Comparison of ENCODE assay signal across 17 cellular contexts in the genomic region with DNA sequence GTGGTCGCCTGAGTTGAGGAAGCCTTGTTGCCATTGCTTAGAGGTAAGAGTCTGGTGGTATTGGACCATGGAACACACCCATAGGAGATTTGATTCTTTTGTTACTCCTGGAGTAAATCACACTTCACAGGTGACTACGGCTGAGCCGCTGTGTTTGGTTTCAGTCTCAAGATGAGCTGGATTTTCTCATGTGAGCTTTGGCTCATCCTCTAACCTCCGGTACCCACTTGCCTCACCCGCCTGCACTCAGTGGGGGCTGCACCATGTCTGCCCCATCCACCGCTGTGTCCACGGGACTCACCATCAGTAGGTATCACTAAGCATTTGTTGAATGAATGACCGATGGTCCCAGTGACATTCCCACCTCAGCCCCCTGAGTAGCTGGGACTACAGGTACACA. TPM values are rescaled to one million over a fixed set of nuclear protein-coding genes. Genes with fewer than 3 reads are reported as not detected.
A peak's percentile ranks its signal among the peaks of the same experiment; 100 is the strongest.
DNase-seq lines count a peak whose midpoint lies in the region; ATAC-seq and TF ChIP-seq lines count a peak whose summit lies in the region.
"Had no signal": no experiment of that assay in that cellular context is flagged by ENCODE, and none has a peak within 500 bp of the region (broad histone marks: within the 10 kb centered on the region; RNA-seq: fewer than 3 reads in every experiment).

No MANE protein-coding gene starts in this region.

- intact Hi-C loops in cardiac septum (cut with DNase I) (no loop called here), heart left ventricle (cut with DNase I) (no loop called here)

- 96 to 99% (median 97%) methylated on average over 8 of the region's 8 CpGs for WGBS in heart left ventricle, 4 donors

- H3K4me1 ChIP-seq in heart left ventricle (no peaks in the 10 kb centered on the region), Karpas-422 (ENCODE audit: low read length) (peaks cover 21% of the 10 kb centered on the region)
- H3K4me1 ChIP-seq: BE2C had no signal

- H3K9me3 ChIP-seq in heart left ventricle, result no peaks in the 10 kb centered on the region
- no peaks in the 10 kb centered on the region for H3K9me3 ChIP-seq in Karpas-422 (ENCODE audit: low read length)
- H3K9me3 ChIP-seq: BE2C had no signal

- H3K27me3 ChIP-seq in heart left ventricle (no peaks in the 10 kb centered on the region), Karpas-422 (ENCODE audit: low read length) (no peaks in the 10 kb centered on the region)
- H3K27me3 ChIP-seq: BE2C had no signal

- H3K36me3 ChIP-seq in heart left ventricle, result peaks cover 0 to 3% (median 0%) of the 10 kb centered on the region in 9 donors
- H3K36me3 ChIP-seq in Karpas-422 (ENCODE audit: insufficient read depth, low read length), result no peaks in the 10 kb centered on the region
- H3K36me3 ChIP-seq: BE2C had no signal

- no peaks in the 10 kb centered on the region for H3K79me2 ChIP-seq in Karpas-422 (ENCODE audit: low read length)

- no peak for TF ChIP-seq POLR2A in heart left ventricle (IDR thresholded peaks at IDR 0.05)

- H3K27me3 Mint-ChIP-seq in activated T-helper 17 cell treated with anti-CD3 and anti-CD28 coated beads, Interleukin-2, amount 50 U/mL, for 72 hours, result peaks cover 14% of the 10 kb centered on the region

- no peaks in the 10 kb centered on the region for H4K20me1 ChIP-seq in Karpas-422 (ENCODE audit: insufficient read depth, low read depth, low read length)

- H3K36me3 Mint-ChIP-seq in activated T-helper 17 cell treated with anti-CD3 and anti-CD28 coated beads, Interleukin-2, amount 50 U/mL, for 72 hours (ENCODE audit: low read depth), result no peaks in the 10 kb centered on the region
- no peaks in the 10 kb centered on the region for H3K36me3 Mint-ChIP-seq in stimulated activated effector memory CD8-positive, alpha-beta T cell treated with anti-CD3 and anti-CD28 coated beads, Interleukin-12 subunit alpha, Interleukin-12 subunit beta, amount 100 ng/mL, for 72 hours
- H3K36me3 Mint-ChIP-seq: CD8-positive, alpha-beta T cell had no signal

- no peak overlapping the region for H3K27ac ChIP-seq in heart left ventricle
- no peak overlapping the region for H3K27ac ChIP-seq in Karpas-422 (ENCODE audit: low read length)

- H3K9me2 ChIP-seq in Karpas-422 (replicated peaks; ENCODE audit: insufficient read depth, low read length), result no peaks in the 10 kb centered on the region

- ATAC-seq in heart left ventricle (no peak), GM21447 (IDR thresholded peaks at IDR 0.05; ENCODE audit: unreplicated experiment) (peak; percentile 67), GM18873 (IDR thresholded peaks at IDR 0.05; ENCODE audit: low FRiP score, unreplicated experiment) (no peak)
- peak; percentile 92 for ATAC-seq in activated T-helper 17 cell treated with anti-CD3 and anti-CD28 coated beads, Interleukin-2, amount 50 U/mL, for 72 hours (replicated peaks)
- ATAC-seq in stimulated activated effector memory CD8-positive, alpha-beta T cell treated with anti-CD3 and anti-CD28 coated beads, Interleukin-12 subunit alpha, Interleukin-12 subunit beta, amount 100 ng/mL, for 72 hours, result peak; percentile 87
- ATAC-seq: CD8-positive, alpha-beta T cell; GM23338 had no signal

- no peak overlapping the region for H3K4me2 ChIP-seq in Karpas-422 (ENCODE audit: low read depth, low read length, poor library complexity, severe bottlenecking)
- H3K4me2 ChIP-seq: GM23338 had no signal

- H3K4me3 ChIP-seq in heart left ventricle (no peak overlapping the region), Karpas-422 (ENCODE audit: low read length) (no peak overlapping the region)
- H3K4me3 ChIP-seq: GM23338 had no signal

- TF ChIP-seq CTCF in heart left ventricle (IDR thresholded peaks at IDR 0.05), result no peak

- H3K9ac ChIP-seq in Karpas-422 (ENCODE audit: low read length), result no peak overlapping the region

- DNase-seq in cardiac septum (ENCODE audit: low spot score) (peak; percentile 24), heart left ventricle (no peak), Karpas-422 (no peak)
- DNase-seq in stimulated activated effector memory CD8-positive, alpha-beta T cell treated with anti-CD3 and anti-CD28 coated beads, Interleukin-12 subunit alpha, Interleukin-12 subunit beta, amount 100 ng/mL, for 72 hours (ENCODE audit: low spot score in 2 of 2), result no peak
- DNase-seq: BE2C; CD8-positive, alpha-beta T cell; IMR-90; NCI-H1417; NCI-H2029; NCI-H2171 treated with DMSO at 0.1 percent for 48 hours; NCI-H510A treated with DMSO at 0.1 percent for 48 hours; SHP77 treated with DMSO at 0.1 percent for 48 hours had no signal

- H2AFZ ChIP-seq in Karpas-422 (ENCODE audit: low read length), result no peak overlapping the region
- H2AFZ ChIP-seq: GM23338 had no signal

- H3K4me3 Mint-ChIP-seq in activated T-helper 17 cell treated with anti-CD3 and anti-CD28 coated beads, Interleukin-2, amount 50 U/mL, for 72 hours, result no peak overlapping the region
- H3K4me3 Mint-ChIP-seq in stimulated activated effector memory CD8-positive, alpha-beta T cell treated with anti-CD3 and anti-CD28 coated beads, Interleukin-12 subunit alpha, Interleukin-12 subunit beta, amount 100 ng/mL, for 72 hours, result no peak overlapping the region
- H3K4me3 Mint-ChIP-seq: CD8-positive, alpha-beta T cell; GM23338 had no signal

- H3K27ac Mint-ChIP-seq in activated T-helper 17 cell treated with anti-CD3 and anti-CD28 coated beads, Interleukin-2, amount 50 U/mL, for 72 hours, result no peak overlapping the region
- H3K27ac Mint-ChIP-seq in stimulated activated effector memory CD8-positive, alpha-beta T cell treated with anti-CD3 and anti-CD28 coated beads, Interleukin-12 subunit alpha, Interleukin-12 subunit beta, amount 100 ng/mL, for 72 hours, result peak overlapping the region; percentile 48
- H3K27ac Mint-ChIP-seq: CD8-positive, alpha-beta T cell; GM23338 had no signal

- H3K9me3 Mint-ChIP-seq in activated T-helper 17 cell treated with anti-CD3 and anti-CD28 coated beads, Interleukin-2, amount 50 U/mL, for 72 hours, result peaks cover 3% of the 10 kb centered on the region
- peaks cover 7% of the 10 kb centered on the region for H3K9me3 Mint-ChIP-seq in stimulated activated effector memory CD8-positive, alpha-beta T cell treated with anti-CD3 and anti-CD28 coated beads, Interleukin-12 subunit alpha, Interleukin-12 subunit beta, amount 100 ng/mL, for 72 hours
- H3K9me3 Mint-ChIP-seq: GM23338 had no signal

- H3K4me1 Mint-ChIP-seq in activated T-helper 17 cell treated with anti-CD3 and anti-CD28 coated beads, Interleukin-2, amount 50 U/mL, for 72 hours, result peaks cover 5% of the 10 kb centered on the region
- peaks cover 7% of the 10 kb centered on the region for H3K4me1 Mint-ChIP-seq in stimulated activated effector memory CD8-positive, alpha-beta T cell treated with anti-CD3 and anti-CD28 coated beads, Interleukin-12 subunit alpha, Interleukin-12 subunit beta, amount 100 ng/mL, for 72 hours

RNA-seq across cellular contexts. Expression of a gene that starts 52.7 kb away (rescaled TPM):
- total RNA-seq in cardiac septum, result not detected
- total RNA-seq in heart left ventricle, result not detected
- polyA plus RNA-seq in heart left ventricle, result not detected
- total RNA-seq in activated T-helper 17 cell treated with anti-CD3 and anti-CD28 coated beads, Interleukin-2, amount 50 U/mL, for 72 hours, result not detected
- not detected in 2 replicates for total RNA-seq in Karpas-422 (2014; rRNA removed; shearing (Covaris generic); ENCODE audit: low replicate concordance)
- total RNA-seq: CD8-positive, alpha-beta T cell; GM23338; HT-29; IMR-90 had no signal
- polyA plus RNA-seq: GM23338, IMR-90 had no signal

RNA-seq across cellular contexts. Expression of a gene that starts 52.9 kb away (rescaled TPM):
- total RNA-seq in cardiac septum, result 35.1 TPM
- 100 to 1,000 TPM in 1 of 9 donors, 10 to 100 TPM in 8; 16.1 to 122 (median 33.9) TPM for total RNA-seq in heart left ventricle
- 10 to 100 TPM; 13.9 to 16.5 TPM for polyA plus RNA-seq in heart left ventricle
- total RNA-seq in activated T-helper 17 cell treated with anti-CD3 and anti-CD28 coated beads, Interleukin-2, amount 50 U/mL, for 72 hours, result 10 to 100 TPM; 58.2 to 63.4 TPM
- total RNA-seq in Karpas-422 (2014; rRNA removed; shearing (Covaris generic); ENCODE audit: low replicate concordance), result 24.8 and 48.7 TPM in 2 replicates

RNA-seq across cellular contexts. Expression of a gene that starts 58.3 kb away (rescaled TPM):
- total RNA-seq in cardiac septum, result 13.5 TPM
- 10 to 100 TPM in 2 of 9 donors, 1 to 10 TPM in 7; 4.9 to 11.8 (median 9.3) TPM for total RNA-seq in heart left ventricle
- polyA plus RNA-seq in heart left ventricle, result 10 to 100 TPM in 1 of 2 donors, 1 to 10 TPM in 1; 5.3 to 12.0 TPM
- 1 to 10 TPM; 3.2 to 5.7 TPM for total RNA-seq in activated T-helper 17 cell treated with anti-CD3 and anti-CD28 coated beads, Interleukin-2, amount 50 U/mL, for 72 hours
- 3.0 and 3.8 TPM in 2 replicates for total RNA-seq in Karpas-422 (2014; rRNA removed; shearing (Covaris generic); ENCODE audit: low replicate concordance)

RNA-seq across cellular contexts. Expression of a gene that starts 58.4 kb away (rescaled TPM):
- total RNA-seq in cardiac septum (16.1 TPM), heart left ventricle (10 to 100 TPM; 11.4 to 21.5 (median 15.8) TPM)
- 10 to 100 TPM; 11.7 to 26.0 TPM for polyA plus RNA-seq in heart left ventricle
- total RNA-seq in activated T-helper 17 cell treated with anti-CD3 and anti-CD28 coated beads, Interleukin-2, amount 50 U/mL, for 72 hours, result 10 to 100 TPM; 86.5 to 96.8 TPM
- 19.2 and 27.6 TPM in 2 replicates for total RNA-seq in Karpas-422 (2014; rRNA removed; shearing (Covaris generic); ENCODE audit: low replicate concordance)

Comparison
In these comparisons a context has a peak if more than half of its experiments do, and no peak if none do; other contexts are left out.
1. ATAC-seq: peak in GM21447 (single experiment), activated T-helper 17 cell treated with anti-CD3 and anti-CD28 coated beads, Interleukin-2, amount 50 U/mL, for 72 hours (single experiment) and stimulated activated effector memory CD8-positive, alpha-beta T cell treated with anti-CD3 and anti-CD28 coated beads, Interleukin-12 subunit alpha, Interleukin-12 subunit beta, amount 100 ng/mL, for 72 hours (single experiment); none in heart left ventricle (0 of 4) and GM18873 (single experiment).